Comparison of ENCODE assay signal across 8 cellular contexts in the genomic region with DNA sequence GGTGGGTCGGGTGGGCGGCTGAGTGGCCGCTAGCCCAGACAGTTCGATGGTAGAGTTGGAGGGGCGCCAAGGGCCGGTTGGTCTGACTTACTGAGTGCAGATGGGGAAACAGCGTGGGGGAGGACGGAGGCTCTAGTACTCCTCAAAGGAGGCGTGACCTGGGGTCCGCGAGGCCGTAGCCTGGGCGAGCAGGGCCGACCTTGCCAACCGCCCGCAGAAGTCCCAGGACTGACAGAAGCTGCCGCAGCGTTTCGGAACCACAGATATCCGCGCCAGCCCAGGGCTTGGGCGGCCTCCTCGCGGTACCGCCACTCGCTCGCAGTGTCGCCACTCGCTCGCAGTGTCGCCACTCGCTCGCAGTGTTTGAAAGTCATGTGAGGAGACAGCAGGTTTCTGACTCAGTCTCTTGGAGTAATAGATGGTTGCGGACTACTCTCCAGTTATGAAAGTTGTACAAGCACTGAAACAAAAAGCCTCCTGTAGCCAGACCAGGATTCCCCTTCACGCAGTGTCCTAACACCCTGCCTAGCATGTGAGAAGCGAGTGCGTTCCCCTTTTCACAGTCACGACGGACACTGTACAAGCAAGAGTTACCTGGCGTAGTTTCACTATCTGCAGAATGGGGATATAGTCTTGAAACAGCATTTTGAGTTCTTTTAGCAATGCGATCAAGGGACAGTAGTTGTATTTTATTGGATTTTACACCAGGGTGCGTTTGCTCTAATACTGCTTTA. TPM values are rescaled to one million over a fixed set of nuclear protein-coding genes. Genes with fewer than 3 reads are reported as not detected.
A peak's percentile ranks its signal among the peaks of the same experiment; 100 is the strongest.
DNase-seq lines count a peak whose midpoint lies in the region; ATAC-seq and TF ChIP-seq lines count a peak whose summit lies in the region.

No MANE protein-coding gene starts in this region.

- TF ChIP-seq CTCF in lower lobe of right lung (IDR thresholded peaks at IDR 0.05): no peak

- ATAC-seq in HG02973 (IDR thresholded peaks at IDR 0.05; ENCODE audit: unreplicated experiment) (peak; percentile 55), lower lobe of right lung (peak; percentile 88 to 89)

- peaks cover 29% of the 10 kb centered on the region for H3K27me3 ChIP-seq in lower lobe of right lung (ENCODE audit: low read depth)

- H3K27ac ChIP-seq in lower lobe of right lung: peak overlapping the region; percentile 48

- peak; percentile 34 for DNase-seq in NK-92 treated with Interleukin-12 subunit alpha and Interleukin-12 subunit beta, amount 100 ng/mL, for 24 hours (lab: John Stamatoyannopoulos, UW)
- no peak for DNase-seq in NK-92 (lab: John Stamatoyannopoulos, UW; ENCODE audit: unreplicated experiment)
- DNase-seq in NCI-H2227 treated with DMSO at 0.1 percent for 48 hours (lab: John Stamatoyannopoulos, UW): peak; percentile 26
- DNase-seq in activated CD4-positive, alpha-beta T cell treated with anti-CD3 and anti-CD28 coated beads, Interleukin-2, amount 50 U/mL, for 1 hour: peak; percentile 33
- peak; percentile 78 for DNase-seq in ecto neural progenitor cell (ENCODE audit: low spot score)
- DNase-seq in lower lobe of right lung: peak; percentile 81
- DNase-seq in stimulated activated CD4-positive, alpha-beta T cell treated with anti-CD3 and anti-CD28 coated beads, TNF-alpha, amount 100 ng/mL, for 4 hours (ENCODE audit: low read depth in 3 of 3): peak; percentile 7 to 39 (median 21)

- no peaks in the 10 kb centered on the region for H3K36me3 ChIP-seq in lower lobe of right lung

- peaks cover 18% of the 10 kb centered on the region for H3K4me1 ChIP-seq in lower lobe of right lung

- intact Hi-C loops in lower lobe of right lung (cut with DNase I): no loop called here

- no peaks in the 10 kb centered on the region for H3K9me3 ChIP-seq in lower lobe of right lung

- H3K4me3 ChIP-seq in lower lobe of right lung: peak overlapping the region; percentile 88

RNA-seq across cellular contexts. Expression of gene TMEM38B, which starts 0.7 kb away (rescaled TPM):
- total RNA-seq in lower lobe of right lung: 10.9 TPM

RNA-seq across cellular contexts. Expression of gene TAL2, which starts 32.8 kb away (rescaled TPM):
- not detected for total RNA-seq in lower lobe of right lung
